ENCODE assay signal across 1 cellular context in genomic region chr7:1538544-1539345, GRCh38.
TF ChIP-seq lines count a peak whose summit lies in the region.

No MANE protein-coding gene starts in this region.

TF ChIP-seq in A549, 52 proteins besides CTCF, POLR2A, EP300 and RAD21 (continued from another document):
- TF ChIP-seq HMGXB4 (CRISPR knock-in tag; IDR thresholded peaks at IDR 0.05; ENCODE audit: borderline replicate concordance), result no peak
- peak; percentile 47; the same call in 1 of the 2 replicates for TF ChIP-seq TP53 (CRISPR knock-in tag; IDR thresholded peaks at IDR 0.05)
- no peak for TF ChIP-seq HDAC2 (IDR thresholded peaks at IDR 0.05)
- no peak for TF ChIP-seq RFX5 (IDR thresholded peaks at IDR 0.05)
- no peak for TF ChIP-seq JUNB (IDR thresholded peaks at IDR 0.05)
- TF ChIP-seq RARB (CRISPR knock-in tag; IDR thresholded peaks at IDR 0.05), result no peak
- TF ChIP-seq RCOR1 (IDR thresholded peaks at IDR 0.05; ENCODE audit: low read depth, low read length), result no peak
- no peak for TF ChIP-seq ELK1 (IDR thresholded peaks at IDR 0.05; ENCODE audit: low read depth, low read length)
- no peak for TF ChIP-seq NFE2L2 (conservative IDR thresholded peaks at IDR 0.05; ENCODE audit: low read length)
- no peak for TF ChIP-seq RNF2 (IDR thresholded peaks at IDR 0.05; ENCODE audit: borderline replicate concordance, low read depth)
- 0 out of 2 replicates have a peak, but pooled peaks have one; percentile 16 for TF ChIP-seq HEYL (CRISPR knock-in tag; IDR thresholded peaks at IDR 0.05)
- no peak for TF ChIP-seq SMC3 (IDR thresholded peaks at IDR 0.05)
- no peak for TF ChIP-seq CBX8 (IDR thresholded peaks at IDR 0.05)
- TF ChIP-seq CHD2 (IDR thresholded peaks at IDR 0.05; ENCODE audit: low read length, partially characterized antibody), result no peak
- no peak for TF ChIP-seq BCL3 (IDR thresholded peaks at IDR 0.05)
- peak; percentile 10; the same call in 1 of the 2 replicates for TF ChIP-seq HOXB5 (CRISPR knock-in tag; IDR thresholded peaks at IDR 0.05)
- TF ChIP-seq REST (IDR thresholded peaks at IDR 0.05), result no peak; the same call in 1 of the 2 replicates
- no peak for TF ChIP-seq EHMT2 (IDR thresholded peaks at IDR 0.05; ENCODE audit: low read depth)
- no peak for TF ChIP-seq SREBF2 (IDR thresholded peaks at IDR 0.05)
- TF ChIP-seq NPAS2 (CRISPR knock-in tag; IDR thresholded peaks at IDR 0.05; ENCODE audit: borderline replicate concordance), result no peak
- TF ChIP-seq USF2 (IDR thresholded peaks at IDR 0.05), result no peak
- TF ChIP-seq MYC (IDR thresholded peaks at IDR 0.05; ENCODE audit: borderline replicate concordance, low read length), result no peak
- no peak for TF ChIP-seq ZC3H11A (IDR thresholded peaks at IDR 0.05)
- no peak for TF ChIP-seq GATA3 (IDR thresholded peaks at IDR 0.05; ENCODE audit: borderline replicate concordance)
- peak; percentile 16; the same call in 1 of the 2 replicates for TF ChIP-seq FOXS1 (CRISPR knock-in tag; IDR thresholded peaks at IDR 0.05)
- TF ChIP-seq CBX2 (IDR thresholded peaks at IDR 0.05; ENCODE audit: borderline replicate concordance, low read depth), result no peak
- TF ChIP-seq CEBPB (IDR thresholded peaks at IDR 0.05), result no peak
- no peak for TF ChIP-seq NR3C1 (IDR thresholded peaks at IDR 0.05)
- TF ChIP-seq ESRRA (IDR thresholded peaks at IDR 0.05; ENCODE audit: borderline replicate concordance, low read length), result no peak
- TF ChIP-seq HOXB13 (CRISPR knock-in tag; IDR thresholded peaks at IDR 0.05; ENCODE audit: low read depth), result peak; percentile 45; the same call in 1 of the 2 replicates
- peak; percentile 25; the same call in 1 of the 2 replicates for TF ChIP-seq ATOH8 (CRISPR knock-in tag; IDR thresholded peaks at IDR 0.05; ENCODE audit: low read depth)
- TF ChIP-seq HES2 (IDR thresholded peaks at IDR 0.05), result no peak
- peak; percentile 71; the same call in 1 of the 2 replicates for TF ChIP-seq EHF (CRISPR knock-in tag; IDR thresholded peaks at IDR 0.05)
- TF ChIP-seq ZFP36 (IDR thresholded peaks at IDR 0.05; ENCODE audit: borderline replicate concordance, partially characterized antibody), result no peak
- no peak for TF ChIP-seq E2F6 (IDR thresholded peaks at IDR 0.05; ENCODE audit: borderline replicate concordance, low read depth)
- no peak for TF ChIP-seq FOSL2 (IDR thresholded peaks at IDR 0.05)
- no peak for TF ChIP-seq FOSL2 (CRISPR knock-in tag; IDR thresholded peaks at IDR 0.05)
- TF ChIP-seq TFCP2L1 (CRISPR knock-in tag; IDR thresholded peaks at IDR 0.05), result peak; percentile 75
- TF ChIP-seq MAZ (IDR thresholded peaks at IDR 0.05; ENCODE audit: borderline replicate concordance, low read depth, low read length), result no peak
- TF ChIP-seq KDM1A (IDR thresholded peaks at IDR 0.05; ENCODE audit: low read depth), result no peak
- TF ChIP-seq KDM5A (IDR thresholded peaks at IDR 0.05), result no peak
- no peak for TF ChIP-seq ZNF302 (CRISPR knock-in tag; IDR thresholded peaks at IDR 0.05)
- no peak for TF ChIP-seq ZSCAN20 (CRISPR knock-in tag; IDR thresholded peaks at IDR 0.05)
- no peak for TF ChIP-seq MAFK (IDR thresholded peaks at IDR 0.05; ENCODE audit: partially characterized antibody)
- peak; percentile 46 for TF ChIP-seq HOXA7 (CRISPR knock-in tag; IDR thresholded peaks at IDR 0.05)
- peak; percentile 36 for TF ChIP-seq FOSB (CRISPR knock-in tag; IDR thresholded peaks at IDR 0.05)
- TF ChIP-seq POLR2AphosphoS2 (conservative IDR thresholded peaks at IDR 0.05; ENCODE audit: low read length), result no peak
- TF ChIP-seq PBX3 (IDR thresholded peaks at IDR 0.05), result no peak
- TF ChIP-seq CHD4 (IDR thresholded peaks at IDR 0.05; ENCODE audit: borderline replicate concordance), result no peak
- no peak; the same call in 1 of the 2 replicates for TF ChIP-seq MAX (IDR thresholded peaks at IDR 0.05)
- TF ChIP-seq JUN (IDR thresholded peaks at IDR 0.05), result no peak; a peak in 2 of 5 replicates
